In the genomic region with DNA sequence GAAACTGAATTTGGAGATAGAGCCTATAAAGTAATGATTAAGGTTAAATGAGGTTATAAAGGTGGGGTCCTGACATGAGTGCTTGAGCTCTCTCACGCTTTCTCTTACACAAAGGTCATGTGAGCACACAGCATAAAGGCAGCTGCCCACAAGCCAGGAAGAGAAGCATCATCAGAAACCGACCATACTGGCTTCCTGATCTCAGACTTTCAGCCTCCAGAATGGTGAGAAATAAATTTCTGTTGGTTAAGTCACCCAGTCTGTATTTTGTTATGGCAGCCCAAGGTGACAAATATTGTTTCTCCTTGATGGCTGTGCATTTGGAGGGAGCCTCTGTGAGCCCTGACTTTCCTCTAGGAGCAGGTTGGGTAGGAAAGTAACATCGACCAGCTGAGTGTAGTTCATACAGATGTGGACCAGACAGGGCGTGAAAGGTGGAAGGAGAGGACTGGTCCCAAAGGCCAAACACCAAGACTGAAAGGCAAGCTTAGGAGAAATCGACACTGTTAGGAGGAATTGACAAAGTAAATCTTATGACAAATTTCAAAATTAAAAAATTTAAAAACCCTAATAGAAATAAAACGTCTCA, we compare ENCODE assay signal across 7 cellular contexts.
DNase-seq lines count a peak whose midpoint lies in the region; ATAC-seq lines count a peak whose summit lies in the region.

No MANE protein-coding gene starts in this region.

- no peaks in the 10 kb centered on the region for H3K27me3 Mint-ChIP-seq in naive B cell

- no peaks in the 10 kb centered on the region for H3K36me3 Mint-ChIP-seq in naive B cell

- H3K27ac Mint-ChIP-seq in naive B cell, result peak overlapping the region in 5 of 6 donors; percentile 30 to 94 (median 76)

- H3K4me1 Mint-ChIP-seq in naive B cell, result peaks cover 28 to 42% (median 41%) of the 10 kb centered on the region in 3 donors

- DNase-seq in NAMALWA (ENCODE audit: low spot score) (peak; percentile 6), naive B cell (no peak), kidney glomerular epithelial cell (lab: John Stamatoyannopoulos, UW) (no peak), HT-29 (ENCODE audit: low spot score) (no peak)

- no peaks in the 10 kb centered on the region for H3K9me3 Mint-ChIP-seq in naive B cell

- ATAC-seq in GM18498 (IDR thresholded peaks at IDR 0.05; ENCODE audit: unreplicated experiment), result peak; percentile 76
- ATAC-seq in GM21723 (IDR thresholded peaks at IDR 0.05; ENCODE audit: unreplicated experiment), result peak; percentile 49
- ATAC-seq in naive B cell (ENCODE audit: low read depth in 2 of 2), result peak; percentile 64 to 92
- no peak for ATAC-seq in HG02885 (IDR thresholded peaks at IDR 0.05; ENCODE audit: poor library complexity, unreplicated experiment)

- H3K4me3 Mint-ChIP-seq in naive B cell, result peak overlapping the region in 5 of 8 donors; percentile 30 to 57 (median 45)
